Comparison of ENCODE assay signal across 8 cellular contexts in genomic region chr18:12702221-12703095, GRCh38. TPM values are rescaled to one million over a fixed set of nuclear protein-coding genes. Genes with fewer than 3 reads are reported as not detected.
DNase-seq lines count a peak whose midpoint lies in the region; ATAC-seq and TF ChIP-seq lines count a peak whose summit lies in the region.

CEP76 (minus strand) TSS chr18:12702723; CDS start chr18:12702548, 175 bp downstream.
A gene with protein sequence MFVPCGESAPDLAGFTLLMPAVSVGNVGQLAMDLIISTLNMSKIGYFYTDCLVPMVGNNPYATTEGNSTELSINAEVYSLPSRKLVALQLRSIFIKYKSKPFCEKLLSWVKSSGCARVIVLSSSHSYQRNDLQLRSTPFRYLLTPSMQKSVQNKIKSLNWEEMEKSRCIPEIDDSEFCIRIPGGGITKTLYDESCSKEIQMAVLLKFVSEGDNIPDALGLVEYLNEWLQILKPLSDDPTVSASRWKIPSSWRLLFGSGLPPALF (plus strand): TSS chr18:12703042. CDS start chr18:12703108, 66 bp downstream.

- peak within 1 kb of the TSS; percentile 72 for H2AFZ ChIP-seq in mesenchymal stem cell (ENCODE audit: low read depth, low read length)

- H2AK5ac ChIP-seq in mesenchymal stem cell (ENCODE audit: low read length, severe bottlenecking) = peak within 1 kb of the TSS; percentile 76

- H3K4me2 ChIP-seq in mesenchymal stem cell (ENCODE audit: low read length, poor library complexity, severe bottlenecking) = peak within 1 kb of the TSS; percentile 82

- WGBS in mesenchymal stem cell = under 1% methylated on average over 85 of the region's 89 CpGs

- peak within 1 kb of the TSS; percentile 95 to 99 for H3K4ac ChIP-seq in mesenchymal stem cell (ENCODE audit: low read depth in 1 of 2, low read length in 2 of 2)

- H3K9me3 ChIP-seq in CD8-positive, alpha-beta T cell (ENCODE audit: low read length) = no peaks in the 10 kb centered on the region
- no peaks in the 10 kb centered on the region for H3K9me3 ChIP-seq in effector memory CD4-positive, alpha-beta T cell (ENCODE audit: control insufficient read depth, low read length)
- H3K9me3 ChIP-seq in mesenchymal stem cell (ENCODE audit: control insufficient read depth, low read length) = no peaks in the 10 kb centered on the region

- H2BK15ac ChIP-seq in mesenchymal stem cell (ENCODE audit: low read depth, poor library complexity, severe bottlenecking) = peak within 1 kb of the TSS; percentile 98

- peak within 1 kb of the TSS; percentile 99 for H4K8ac ChIP-seq in mesenchymal stem cell (ENCODE audit: low read length)

- intact Hi-C loops in CD8-positive, alpha-beta T cell (cut with DNase I, micrococcal nuclease) = loop anchor here (1.0 to 5.0 kb wide), 9 partner anchors 181 to 1024 kb away; partner anchors contain the start of genes CEP192 (in 2 of the 2), FAM210A (in 2 of the 2), RNMT (in 2 of the 2) and AFG3L2 (in 1 of the 2)

- peak within 1 kb of the TSS in 1 of 2 experiments; percentile 98 for H3K14ac ChIP-seq in mesenchymal stem cell (ENCODE audit: low read length in 2 of 2)

- POLR2A ChIA-PET in CD8-positive, alpha-beta T cell (lab: Charles Lee) = interaction anchor here (0.7 to 2.4 kb wide), 13 partner anchors 9 to 1023 kb away, joined by 3 to 12 read pairs (median 3); partner anchors contain the start of genes AFG3L2, CEP192, IMPA2 and PTPN2
- POLR2A ChIA-PET in activated CD8-positive, alpha-beta memory T cell treated with anti-CD3 and anti-CD28 coated beads for 36 hours (lab: Charles Lee) = interaction anchor here (0.5 to 1.4 kb wide), 7 partner anchors 12 to 907 kb away, joined by 3 to 12 read pairs (median 5); partner anchors contain the start of genes AFG3L2, CEP192 and PRELID3A

- peak within 1 kb of the TSS in 1 of 2 experiments; percentile 89 for H3K23ac ChIP-seq in mesenchymal stem cell (ENCODE audit: low read length in 2 of 2)

- CTCF ChIA-PET in CD8-positive, alpha-beta T cell (lab: Charles Lee) = interaction anchor here (0.7 to 1.6 kb wide), 3 partner anchors 25 to 192 kb away, joined by 3 to 5 read pairs (median 4); no protein-coding TSS in a partner anchor
- CTCF ChIA-PET in activated CD8-positive, alpha-beta memory T cell treated with anti-CD3 and anti-CD28 coated beads for 36 hours (lab: Charles Lee) = interaction anchor here (0.8 to 1.2 kb wide), 4 partner anchors 22 to 325 kb away, joined by 3 read pairs; partner anchors contain the start of gene AFG3L2

- H4K91ac ChIP-seq in mesenchymal stem cell (ENCODE audit: low read length) = peak within 1 kb of the TSS; percentile 100

- H3K27ac Mint-ChIP-seq in CD8-positive, alpha-beta T cell = peak within 1 kb of the TSS; percentile 100

- peaks cover 4% of the 10 kb centered on the region for H3K79me1 ChIP-seq in mesenchymal stem cell (replicated peaks; ENCODE audit: low read length, poor library complexity, severe bottlenecking)

- peak within 1 kb of the TSS; percentile 100 for H2BK5ac ChIP-seq in mesenchymal stem cell (ENCODE audit: low read depth, low read length, poor library complexity, severe bottlenecking)

- no peaks in the 10 kb centered on the region for H3K27me3 Mint-ChIP-seq in CD8-positive, alpha-beta T cell (ENCODE audit: low read depth)

- peak within 1 kb of the TSS; percentile 98 for H2BK120ac ChIP-seq in mesenchymal stem cell (ENCODE audit: low read depth, low read length)

- H3K4me1 ChIP-seq in CD8-positive, alpha-beta T cell (ENCODE audit: insufficient read depth, low read length) = peaks cover 30% of the 10 kb centered on the region
- H3K4me1 ChIP-seq in effector memory CD4-positive, alpha-beta T cell (ENCODE audit: control insufficient read depth, insufficient read depth, low read length, poor library complexity, severe bottlenecking) = peaks cover 25% of the 10 kb centered on the region
- H3K4me1 ChIP-seq in mesenchymal stem cell (ENCODE audit: control insufficient read depth, insufficient read depth, low read depth, low read length) = no peaks in the 10 kb centered on the region

- H3K4me1 Mint-ChIP-seq in CD8-positive, alpha-beta T cell (ENCODE audit: low read depth) = peaks cover 52% of the 10 kb centered on the region

- H3K4me3 Mint-ChIP-seq in CD8-positive, alpha-beta T cell = peak within 1 kb of the TSS; percentile 96

- H3K27me3 ChIP-seq in CD8-positive, alpha-beta T cell (ENCODE audit: insufficient read depth, low read length) = no peaks in the 10 kb centered on the region
- H3K27me3 ChIP-seq in HL-60 (ENCODE audit: insufficient read depth, poor library complexity, severe bottlenecking) (no peaks in the 10 kb centered on the region), mesenchymal stem cell (ENCODE audit: control insufficient read depth in 1 of 2, insufficient read depth in 1 of 2, low read length in 2 of 2) (no peaks in the 10 kb centered on the region)
- no peaks in the 10 kb centered on the region for H3K27me3 ChIP-seq in effector memory CD4-positive, alpha-beta T cell (replicated peaks; ENCODE audit: control insufficient read depth, insufficient read depth, low read length, poor library complexity, severe bottlenecking)

- peaks cover 54% of the 10 kb centered on the region for H3K36me3 Mint-ChIP-seq in CD8-positive, alpha-beta T cell

- ATAC-seq in CD8-positive, alpha-beta T cell = peak; percentile 78
- ATAC-seq in GM19455 (IDR thresholded peaks at IDR 0.05; ENCODE audit: unreplicated experiment) = peak; percentile 78

- H3K9me3 Mint-ChIP-seq in CD8-positive, alpha-beta T cell = no peaks in the 10 kb centered on the region

- H2BK12ac ChIP-seq in mesenchymal stem cell (ENCODE audit: low read length in 2 of 2) = peak within 1 kb of the TSS in 1 of 2 experiments; percentile 99

- H3K36me3 ChIP-seq in CD8-positive, alpha-beta T cell (ENCODE audit: insufficient read depth, low read length) = peaks cover 7% of the 10 kb centered on the region
- H3K36me3 ChIP-seq in effector memory CD4-positive, alpha-beta T cell (ENCODE audit: control insufficient read depth, insufficient read depth, low read length) = peaks cover 3% of the 10 kb centered on the region
- peaks cover 0 to 30% of the 10 kb centered on the region in 2 experiments for H3K36me3 ChIP-seq in mesenchymal stem cell (ENCODE audit: control insufficient read depth in 1 of 2, insufficient read depth in 2 of 2, low read depth in 1 of 2, low read length in 2 of 2)

- peak within 1 kb of the TSS; percentile 96 for H3K4me3 ChIP-seq in CD8-positive, alpha-beta T cell (ENCODE audit: low read depth, low read length)
- H3K4me3 ChIP-seq in HL-60 (replicated peaks; ENCODE audit: insufficient read depth, low read length) = peak within 1 kb of the TSS; percentile 91
- H3K4me3 ChIP-seq in effector memory CD4-positive, alpha-beta T cell (ENCODE audit: insufficient read depth, low read depth, low read length, poor library complexity, severe bottlenecking) = peak within 1 kb of the TSS; percentile 99
- peak within 1 kb of the TSS; percentile 90 to 96 for H3K4me3 ChIP-seq in mesenchymal stem cell (ENCODE audit: insufficient read depth in 1 of 2, low read depth in 1 of 2, low read length in 2 of 2)

- TF ChIP-seq CTCF in CD8-positive, alpha-beta T cell (IDR thresholded peaks at IDR 0.05) = no peak
- TF ChIP-seq CTCF in HL-60 (IDR thresholded peaks at IDR 0.05; ENCODE audit: insufficient read depth, low read length) = no peak

- peak within 1 kb of the TSS; percentile 95 for H3K27ac ChIP-seq in CD8-positive, alpha-beta T cell (ENCODE audit: low read depth, low read length)
- H3K27ac ChIP-seq in HL-60 (replicated peaks) (peak within 1 kb of the TSS; percentile 100), mesenchymal stem cell (ENCODE audit: low read length, poor library complexity, severe bottlenecking) (peak within 1 kb of the TSS; percentile 87)
- H3K27ac ChIP-seq in effector memory CD4-positive, alpha-beta T cell (ENCODE audit: insufficient read depth, low read length, poor library complexity, severe bottlenecking) = peak within 1 kb of the TSS; percentile 96

- peak within 1 kb of the TSS; percentile 95 for H3K9ac ChIP-seq in mesenchymal stem cell (ENCODE audit: low read length)

- peak within 1 kb of the TSS; percentile 99 for H3K18ac ChIP-seq in mesenchymal stem cell (ENCODE audit: low read depth in 1 of 2, low read length in 2 of 2)

- DNase-seq in CD8-positive, alpha-beta T cell = peak; percentile 68 to 91 (median 82)
- DNase-seq in HL-60 (ENCODE audit: low read depth in 1 of 2, low spot score in 1 of 2) (peak; percentile 81 to 93), NOMO-1 treated with DMSO at 0.1 percent for 48 hours (lab: John Stamatoyannopoulos, UW; ENCODE audit: unreplicated experiment) (peak; percentile 76), mesenchymal stem cell (peak; percentile 94)
- peak; percentile 64 to 79 (median 74) for DNase-seq in effector memory CD4-positive, alpha-beta T cell
- peak; percentile 65 for DNase-seq in stimulated activated CD8-positive, alpha-beta memory T cell treated with anti-CD3 and anti-CD28 coated beads, Interleukin-12 subunit alpha, Interleukin-12 subunit beta, amount 100 ng/mL, for 24 hours (ENCODE audit: extremely low read depth)

RNA-seq across cellular contexts. Expression of gene CEP76, which starts in this region (rescaled TPM):
- 10 to 100 TPM; 10.9 to 11.0 TPM for total RNA-seq in CD8-positive, alpha-beta T cell
- total RNA-seq in activated CD8-positive, alpha-beta memory T cell treated with anti-CD3 and anti-CD28 coated beads for 36 hours = 10 to 100 TPM; 13.0 to 15.2 TPM
- polyA plus RNA-seq in mesenchymal stem cell (2013, experiment 1 of 2) = 3.8 TPM
- polyA plus RNA-seq in mesenchymal stem cell (2013, experiment 2 of 2) = 4.8 TPM

RNA-seq across cellular contexts. Expression of the second gene that starts in this region (rescaled TPM):
- total RNA-seq in CD8-positive, alpha-beta T cell = 10 to 100 TPM; 80.3 to 81.7 TPM
- 100 to 1,000 TPM; 114 to 117 TPM for total RNA-seq in activated CD8-positive, alpha-beta memory T cell treated with anti-CD3 and anti-CD28 coated beads for 36 hours
- polyA plus RNA-seq in mesenchymal stem cell (2013, experiment 1 of 2) = 73.3 TPM
- polyA plus RNA-seq in mesenchymal stem cell (2013, experiment 2 of 2) = 80.6 TPM

Comparison
In these comparisons a context has a peak if more than half of its experiments do, and no peak if none do; other contexts are left out.
1. Peak in every context shown above with its lines: DNase-seq, ATAC-seq, H3K4me3 ChIP-seq and H3K27ac ChIP-seq.